ENCODE assay signal across 9 cellular contexts in genomic region chr5:53430618-53431252, GRCh38. TPM values are rescaled to one million over a fixed set of nuclear protein-coding genes. Genes with fewer than 3 reads are reported as not detected.
A peak's percentile ranks its signal among the peaks of the same experiment; 100 is the strongest.
DNase-seq lines count a peak whose midpoint lies in the region; ATAC-seq, FAIRE-seq and TF ChIP-seq lines count a peak whose summit lies in the region.
"Had no signal": no experiment of that assay in that cellular context is flagged by ENCODE, and none has a peak within 500 bp of the region (broad histone marks: within the 10 kb centered on the region; RNA-seq: fewer than 3 reads in every experiment).

No MANE protein-coding gene starts in this region.

- no peak for TF ChIP-seq RAD21 in HepG2 (CRISPR knock-in tag; IDR thresholded peaks at IDR 0.05)

- H3K79me2 ChIP-seq in HepG2 (ENCODE audit: insufficient read depth, low read length), result no peaks in the 10 kb centered on the region

- H2AFZ ChIP-seq in HepG2 (ENCODE audit: low read length), result no peak overlapping the region

- no TSS peak for BruUV-seq in HepG2 (replicated peaks; lab: Mats Ljungman, UMichigan)

- H3K9me3 Mint-ChIP-seq in brain (no peaks in the 10 kb centered on the region), WTC11 (peaks cover 6% of the 10 kb centered on the region; the same call in 1 of the 2 replicates)

- CTCF ChIA-PET in HepG2 (lab: Yijun Ruan, JAX; ENCODE audit: low intra/inter-chr PET ratio, low total read pairs), result interaction anchor here (0.6 to 0.7 kb wide), 2 partner anchors 130 to 168 kb away, joined by 3 read pairs; no protein-coding TSS in a partner anchor
- CTCF ChIA-PET in WTC11 (lab: Charles Lee), result interaction anchor here (0.5 to 2.1 kb wide), 10 partner anchors 12 to 1513 kb away, joined by 3 to 8 read pairs (median 4); no protein-coding TSS in a partner anchor

- no peak overlapping the region for H3K27ac ChIP-seq in HepG2 (ENCODE audit: extremely low read length, insufficient read depth, low read length)

- WGBS in HepG2 (ENCODE audit: low lambda C conversion rate), result 51% methylated on average over 5 of the region's 5 CpGs

- H3K4me3 ChIP-seq in HepG2 (replicated peaks in 1 of 3; ENCODE audit: insufficient read depth in 1 of 3, low read depth in 2 of 3, low read length in 3 of 3), result no peak overlapping the region
- no peak overlapping the region for H3K4me3 ChIP-seq in MG63
- H3K4me3 ChIP-seq: mucosa of descending colon had no signal

- DNase-seq in AML-193 (lab: John Stamatoyannopoulos, UW) (peak; percentile 8 to 11), KBM-7 (peak; percentile 18), HepG2 (ENCODE audit: low spot score) (peak; percentile 45), WTC11 (ENCODE audit: low spot score) (no peak), MG63 (no peak)
- DNase-seq in activated naive CD4-positive, alpha-beta T cell (lab: John Stamatoyannopoulos, UW), result no peak

- H3K36me3 ChIP-seq in HepG2 (replicated peaks in 1 of 2; ENCODE audit: control insufficient read depth in 1 of 2, insufficient read depth in 2 of 2, low read length in 2 of 2) (no peaks in the 10 kb centered on the region), MG63 (no peaks in the 10 kb centered on the region; the same call in 1 of the 2 replicates)

- H3K9me3 ChIP-seq in HepG2 (ENCODE audit: low read length) (no peaks in the 10 kb centered on the region), MG63 (no peaks in the 10 kb centered on the region)
- H3K9me3 ChIP-seq: mucosa of descending colon had no signal

- no peak for TF ChIP-seq EP300 in HepG2 (IDR thresholded peaks at IDR 0.05; ENCODE audit: low read depth in 2 of 2, low read length in 2 of 2)
- no peak for TF ChIP-seq EP300 in HepG2 (CRISPR knock-in tag; IDR thresholded peaks at IDR 0.05; ENCODE audit: borderline replicate concordance)

- H3K4me3 Mint-ChIP-seq in brain, result no peak overlapping the region
- no peak overlapping the region for H3K4me3 Mint-ChIP-seq in WTC11

- FAIRE-seq in HepG2 (lab: Jason Lieb, UNC), result no peak

- POLR2A ChIA-PET in HepG2 (lab: Yijun Ruan, JAX) (interaction anchor here (1.5 to 2.2 kb wide), 2 partner anchors 34 to 46 kb away, joined by 8 to 12 read pairs; no protein-coding TSS in a partner anchor), WTC11 (lab: Charles Lee) (interaction anchor here (0.7 kb wide), 1 partner anchor 779 kb away, joined by 3 read pairs; no protein-coding TSS in a partner anchor)

- no peaks in the 10 kb centered on the region for H3K36me3 Mint-ChIP-seq in brain
- H3K36me3 Mint-ChIP-seq in WTC11, result no peaks in the 10 kb centered on the region

- no peaks in the 10 kb centered on the region for H3K27me3 ChIP-seq in HepG2 (ENCODE audit: control insufficient read depth in 1 of 2, insufficient read depth in 2 of 2, low read length in 2 of 2)
- no peaks in the 10 kb centered on the region for H3K27me3 ChIP-seq in MG63

- H4K20me1 ChIP-seq in HepG2 (ENCODE audit: insufficient read depth, low read length), result no peaks in the 10 kb centered on the region

- H3K4me1 Mint-ChIP-seq in brain (peaks cover 11% of the 10 kb centered on the region), WTC11 (peaks cover 19% of the 10 kb centered on the region)

- TF ChIP-seq CTCF in brain (conservative IDR thresholded peaks at IDR 0.05) (peak; percentile 44 to 52), HepG2 (CRISPR knock-in tag; IDR thresholded peaks at IDR 0.05) (peak; percentile 46), WTC11 (IDR thresholded peaks at IDR 0.05) (no peak)

- no peak overlapping the region for H3K4me2 ChIP-seq in HepG2 (ENCODE audit: low read depth, low read length)

- H3K27me3 Mint-ChIP-seq in brain, result no peaks in the 10 kb centered on the region
- H3K27me3 Mint-ChIP-seq in WTC11 (ENCODE audit: low read depth), result no peaks in the 10 kb centered on the region

- peak; percentile 73 for ATAC-seq in HepG2
- ATAC-seq in WTC11, result no peak
- no peak for ATAC-seq in HG03571 (IDR thresholded peaks at IDR 0.05; ENCODE audit: unreplicated experiment)
- ATAC-seq: mucosa of descending colon had no signal

- intact Hi-C loops in HepG2 (cut with micrococcal nuclease; ENCODE audit: unreplicated experiment), result loop anchor here (1.0 kb wide), 1 partner anchor 47 kb away; no protein-coding TSS in a partner anchor

- no peak for TF ChIP-seq POLR2A in HepG2 (IDR thresholded peaks at IDR 0.05; ENCODE audit: insufficient read depth in 1 of 2, low read depth in 2 of 2, low read length in 2 of 2)

- in situ Hi-C loops in KBM-7 (cut with MboI; ENCODE audit: low pct_unique_long_range_greater_than_20kb, low sequenced_read_pairs), result no loop called here
- in situ Hi-C loops in HepG2 (cut with HindIII; ENCODE audit: extremely low pct_ligation_motif_present, low pct_unique_long_range_greater_than_20kb), result loop anchor here (25.0 kb wide), 1 partner anchor 632 kb away; no protein-coding TSS in a partner anchor

- peaks cover 53% of the 10 kb centered on the region for H3K4me1 ChIP-seq in HepG2 (ENCODE audit: insufficient read depth, low read length)

- peak overlapping the region in 1 of 5 experiments; percentile 8 for H3K27ac Mint-ChIP-seq in brain
- no peak overlapping the region for H3K27ac Mint-ChIP-seq in WTC11

- H3K9ac ChIP-seq in HepG2 (ENCODE audit: insufficient read depth, low read depth, low read length), result no peak overlapping the region

TF ChIP-seq in HepG2, 621 proteins besides CTCF, POLR2A, EP300 and RAD21 (continues in another document):
- no peak for TF ChIP-seq ZNF83 (CRISPR knock-in tag; IDR thresholded peaks at IDR 0.05; ENCODE audit: borderline replicate concordance)
- no peak for TF ChIP-seq TEAD2 (CRISPR knock-in tag; IDR thresholded peaks at IDR 0.05)
- no peak for TF ChIP-seq NCOA2 (CRISPR knock-in tag; IDR thresholded peaks at IDR 0.05)
- TF ChIP-seq STAG1 (CRISPR knock-in tag; IDR thresholded peaks at IDR 0.05), result peak; percentile 53

TF ChIP-seq in WTC11, 78 proteins besides CTCF, POLR2A, EP300 and RAD21 (continues in another document):
- TF ChIP-seq NR2C2 (CRISPR knock-in tag; IDR thresholded peaks at IDR 0.05) (no peak), MXD4 (CRISPR knock-in tag; IDR thresholded peaks at IDR 0.05; ENCODE audit: borderline replicate concordance) (no peak), SOX15 (CRISPR knock-in tag; IDR thresholded peaks at IDR 0.05) (no peak), ZNF671 (CRISPR knock-in tag; IDR thresholded peaks at IDR 0.05) (no peak), ETV6 (CRISPR knock-in tag; IDR thresholded peaks at IDR 0.05) (no peak), ZNF425 (CRISPR knock-in tag; conservative IDR thresholded peaks at IDR 0.05) (no peak)

RNA-seq across cellular contexts. Expression of gene FST, which starts 49.7 kb away (rescaled TPM):
- not detected for polyA plus RNA-seq in brain (ENCODE audit: insufficient read depth, low read depth, low replicate concordance)
- 21.2 and 38.6 TPM in 2 replicates for total RNA-seq in HepG2 (2016; rRNA removed; fragmentation: Illumina TruSeq; extraction: Trizol)
- 18.7 and 19.2 TPM in 2 replicates for total RNA-seq in HepG2 (2016; cell fraction: cytosol; rRNA removed; fragmentation: Illumina TruSeq; extraction: Trizol; ENCODE audit: low read depth)
- total RNA-seq in HepG2 (2016; cell fraction: insoluble cytoplasmic fraction; rRNA removed; fragmentation: Illumina TruSeq; extraction: Trizol), result 18.4 and 42.7 TPM in 2 replicates
- total RNA-seq in HepG2 (2016; cell fraction: membrane; rRNA removed; fragmentation: Illumina TruSeq; extraction: Trizol), result 25.9 and 27.5 TPM in 2 replicates
- 50.2 and 51.1 TPM in 2 replicates for total RNA-seq in HepG2 (2016; cell fraction: nucleus; rRNA removed; fragmentation: Illumina TruSeq; extraction: Trizol)
- polyA plus RNA-seq in HepG2 (2011; rRNA removed), result 136 and 141 TPM in 2 replicates
- 76.2 and 118 TPM in 2 replicates for polyA plus RNA-seq in HepG2 (2011; cell fraction: cytosol; rRNA removed)
- 165 and 188 TPM in 2 replicates for polyA plus RNA-seq in HepG2 (2011; cell fraction: nucleus; rRNA removed)
- polyA plus RNA-seq in HepG2 (2012), result 255 and 298 TPM in 2 replicates
- polyA plus RNA-seq in HepG2 (2016; cell fraction: cytosol; fragmentation: Illumina TruSeq; extraction: Trizol; ENCODE audit: low read depth), result 25.3 and 25.6 TPM in 2 replicates
- polyA plus RNA-seq in HepG2 (2016; cell fraction: insoluble cytoplasmic fraction; fragmentation: Illumina TruSeq; extraction: Trizol; ENCODE audit: low read depth), result 21.2 and 23.0 TPM in 2 replicates
- 20.2 and 27.0 TPM in 2 replicates for polyA plus RNA-seq in HepG2 (2016; cell fraction: membrane; fragmentation: Illumina TruSeq; extraction: Trizol; ENCODE audit: low read depth)
- polyA plus RNA-seq in HepG2 (2016; cell fraction: nucleus; fragmentation: Illumina TruSeq; extraction: Trizol; ENCODE audit: insufficient read depth, low read depth), result 94.2 and 108 TPM in 2 replicates
- polyA minus RNA-seq in HepG2 (2011; rRNA and poly(A)+ RNA removed; ENCODE audit: low replicate concordance), result 0.61 and 57.6 TPM in 2 replicates
- polyA minus RNA-seq in HepG2 (2011; cell fraction: cytosol; rRNA and poly(A)+ RNA removed), result 48.9 and 60.8 TPM in 2 replicates
- 70.6 and 93.7 TPM in 2 replicates for polyA minus RNA-seq in HepG2 (2011; cell fraction: nucleus; rRNA and poly(A)+ RNA removed)
- 11.8 to 12.9 TPM (median 12.8 TPM) in 3 replicates for total RNA-seq in WTC11 (2021)
- total RNA-seq in MG63 (2014; rRNA removed; shearing (Covaris generic); ENCODE audit: low replicate concordance), result 114 and 131 TPM in 2 replicates

Comparison
In these comparisons a context has a peak if more than half of its experiments do, and no peak if none do; other contexts are left out.
1. DNase-seq: peak in AML-193 (2 of 2), KBM-7 (single experiment) and HepG2 (single experiment); none in WTC11 (single experiment), MG63 (single experiment) and activated naive CD4-positive, alpha-beta T cell (0 of 4).